Comparison of ENCODE assay signal across 10 cellular contexts in the genomic region with DNA sequence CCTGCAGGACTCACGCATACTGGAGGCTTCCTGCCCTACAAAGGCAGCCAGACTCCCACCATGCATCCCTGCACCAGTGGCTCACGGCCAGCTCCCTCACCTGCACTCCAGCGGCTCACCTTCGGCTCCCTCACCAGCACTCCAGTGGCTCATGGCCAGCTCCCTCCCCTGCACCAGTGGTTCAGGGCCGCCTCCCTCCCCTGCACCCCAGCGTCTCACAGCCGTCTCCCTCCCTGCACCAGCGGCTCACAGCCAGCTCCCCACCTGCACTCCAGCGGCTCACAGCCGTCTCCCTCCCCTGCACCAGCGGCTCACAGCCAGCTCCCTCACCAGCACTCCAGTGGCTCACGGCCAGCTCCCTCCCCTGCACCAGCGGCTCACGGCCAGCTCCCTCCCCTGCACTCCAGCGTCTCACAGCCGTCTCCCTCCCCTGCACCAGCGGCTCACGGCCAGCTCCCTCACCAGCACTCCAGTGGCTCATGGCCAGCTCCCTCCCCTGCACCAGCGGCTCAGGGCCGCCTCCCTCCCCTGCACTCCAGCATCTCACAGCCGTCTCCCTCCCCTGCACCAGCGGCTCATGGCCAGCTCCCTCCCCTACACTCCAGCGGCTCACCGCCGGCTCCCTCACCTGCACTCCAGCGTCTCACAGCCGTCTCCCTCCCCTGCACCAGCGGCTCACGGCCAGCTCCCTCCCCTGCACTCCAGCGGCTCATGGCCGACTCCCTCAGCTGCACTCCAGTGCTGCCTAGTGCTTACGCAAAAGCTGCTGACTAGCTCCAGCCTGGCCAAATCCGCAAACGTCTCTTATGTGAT.
DNase-seq lines count a peak whose midpoint lies in the region; ATAC-seq and TF ChIP-seq lines count a peak whose summit lies in the region.
"Had no signal": no experiment of that assay in that cellular context is flagged by ENCODE, and none has a peak within 500 bp of the region (broad histone marks: within the 10 kb centered on the region; RNA-seq: fewer than 3 reads in every experiment).

No MANE protein-coding gene starts in this region.

- H3K4me1 ChIP-seq in iPS-15b (ENCODE audit: control insufficient read depth, insufficient read depth, low read length) = no peaks in the 10 kb centered on the region

- H3K36me3 Mint-ChIP-seq in T-helper 17 cell (ENCODE audit: low read depth) (no peaks in the 10 kb centered on the region), endothelial cell (ENCODE audit: low read depth, unreplicated experiment) (no peaks in the 10 kb centered on the region)

- H3K27me3 Mint-ChIP-seq in T-helper 17 cell = peaks cover 7% of the 10 kb centered on the region
- no peaks in the 10 kb centered on the region for H3K27me3 Mint-ChIP-seq in endothelial cell (ENCODE audit: unreplicated experiment)

- H3K36me3 ChIP-seq in H7 (replicated peaks; ENCODE audit: control insufficient read depth, insufficient read depth, low read length) = no peaks in the 10 kb centered on the region
- H3K36me3 ChIP-seq in iPS-15b (ENCODE audit: control insufficient read depth, insufficient read depth, low read length) = no peaks in the 10 kb centered on the region
- H3K36me3 ChIP-seq in WERI-Rb-1 = no peaks in the 10 kb centered on the region

- ATAC-seq in T-helper 17 cell = peak; percentile 59

- H3K4me3 ChIP-seq in H7 (ENCODE audit: insufficient read depth, low read depth, low read length) (peak overlapping the region; percentile 39), iPS-15b (ENCODE audit: low read depth, low read length) (peak overlapping the region; percentile 35), WERI-Rb-1 (ENCODE audit: low read depth, low read length) (no peak overlapping the region)

- no peak overlapping the region for H3K27ac ChIP-seq in WERI-Rb-1
- H3K27ac ChIP-seq: 22Rv1 had no signal

- H3K4me3 Mint-ChIP-seq in T-helper 17 cell = peak overlapping the region; percentile 83
- H3K4me3 Mint-ChIP-seq in endothelial cell (ENCODE audit: unreplicated experiment) = no peak overlapping the region

- H3K27ac Mint-ChIP-seq in T-helper 17 cell (peak overlapping the region; percentile 79), endothelial cell (ENCODE audit: unreplicated experiment) (no peak overlapping the region)

- H3K9me3 Mint-ChIP-seq in endothelial cell (ENCODE audit: unreplicated experiment) = peaks cover 11% of the 10 kb centered on the region

- H3K27me3 ChIP-seq in H7 (ENCODE audit: control insufficient read depth, insufficient read depth, low read length) = no peaks in the 10 kb centered on the region; the same call in 1 of the 2 replicates
- H3K27me3 ChIP-seq in iPS-15b (ENCODE audit: control insufficient read depth, insufficient read depth, low read length) = no peaks in the 10 kb centered on the region
- H3K27me3 ChIP-seq in WERI-Rb-1 (ENCODE audit: insufficient read depth, low read depth, severe bottlenecking) = no peaks in the 10 kb centered on the region

- DNase-seq in DMS 273 (lab: John Stamatoyannopoulos, UW; ENCODE audit: unreplicated experiment) = peak; percentile 64
- DNase-seq in DMS 273 treated with DMSO at 0.1 percent for 48 hours (lab: John Stamatoyannopoulos, UW) = no peak
- DNase-seq in H7 = no peak
- no peak for DNase-seq in T-helper 17 cell
- no peak for DNase-seq in WERI-Rb-1
- DNase-seq in cerebellar nuclear complex (lab: John Stamatoyannopoulos, UW) = no peak
- DNase-seq in endothelial cell (ENCODE audit: low spot score) = no peak
- DNase-seq: IMR-90 had no signal

- no peaks in the 10 kb centered on the region for H3K9me3 ChIP-seq in T-helper 17 cell (ENCODE audit: control insufficient read depth, low read length, poor library complexity, severe bottlenecking)
- peaks cover 4% of the 10 kb centered on the region for H3K9me3 ChIP-seq in iPS-15b (ENCODE audit: control insufficient read depth, insufficient read depth, low read length)
- no peaks in the 10 kb centered on the region for H3K9me3 ChIP-seq in WERI-Rb-1 (ENCODE audit: severe bottlenecking)

- no peak overlapping the region for H3K9ac ChIP-seq in iPS-15b (ENCODE audit: low read depth, low read length)

- peaks cover 12% of the 10 kb centered on the region for H3K4me1 Mint-ChIP-seq in T-helper 17 cell
- H3K4me1 Mint-ChIP-seq in endothelial cell (ENCODE audit: unreplicated experiment) = no peaks in the 10 kb centered on the region

- TF ChIP-seq CTCF in WERI-Rb-1 (IDR thresholded peaks at IDR 0.05; ENCODE audit: low read depth, low read length) (no peak), endothelial cell (IDR thresholded peaks at IDR 0.05; ENCODE audit: unreplicated experiment) (no peak)
